Comparison of ENCODE assay signal across 8 cellular contexts in the genomic region with DNA sequence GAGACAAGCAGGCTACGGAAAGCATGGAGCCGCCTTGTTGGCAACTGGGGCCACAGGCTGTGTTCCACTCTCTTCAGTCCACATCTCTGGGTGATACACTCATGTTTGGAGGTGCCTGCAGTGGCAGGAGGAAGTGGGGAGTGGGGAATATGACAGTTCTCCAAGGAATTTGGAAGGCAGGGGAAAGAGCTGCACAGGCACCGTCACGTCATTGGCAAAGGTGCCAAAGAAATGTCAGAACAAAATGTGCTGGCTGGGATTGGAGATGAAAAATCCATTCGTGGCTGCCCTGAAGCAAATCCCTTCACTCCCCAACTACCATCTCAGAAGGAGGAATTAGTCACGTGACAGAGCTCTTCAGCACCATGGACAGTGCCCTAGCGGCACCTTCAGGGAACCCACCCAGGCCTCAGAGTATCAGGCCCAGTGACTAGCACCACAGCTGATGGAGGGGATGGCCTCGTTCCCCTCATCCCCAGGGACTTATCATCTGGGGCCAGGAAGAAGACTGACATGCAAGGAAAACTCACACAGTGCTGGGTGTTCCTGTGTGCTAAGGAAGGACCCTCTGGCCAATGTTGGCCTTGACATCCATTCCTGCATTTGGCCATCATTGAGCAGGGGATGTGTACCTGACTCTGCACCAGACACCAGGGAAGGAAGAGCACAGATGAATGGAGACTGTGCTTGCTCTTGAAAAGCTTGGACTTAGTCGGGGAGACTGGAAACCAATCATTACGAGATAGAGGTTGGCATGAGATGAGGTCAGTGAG. TPM values are rescaled to one million over a fixed set of nuclear protein-coding genes. Genes with fewer than 3 reads are reported as not detected.
DNase-seq lines count a peak whose midpoint lies in the region; ATAC-seq, FAIRE-seq and TF ChIP-seq lines count a peak whose summit lies in the region.

No MANE protein-coding gene starts in this region.

- no peak overlapping the region for H3K9ac ChIP-seq in kidney (ENCODE audit: low read length in 2 of 2)

- no peak for TF ChIP-seq CTCF in astrocyte of the spinal cord (IDR thresholded peaks at IDR 0.05; ENCODE audit: low read depth, low read length)
- TF ChIP-seq CTCF in kidney (IDR thresholded peaks at IDR 0.05; ENCODE audit: borderline replicate concordance, extremely low read depth, insufficient read depth), result no peak

- no peak overlapping the region for H3K4me3 ChIP-seq in astrocyte of the spinal cord (ENCODE audit: low read depth, low read length)
- H3K4me3 ChIP-seq in kidney (ENCODE audit: low read length in 2 of 2), result no peak overlapping the region

- in situ Hi-C loops in astrocyte of the spinal cord (cut with HindIII; ENCODE audit: low sequenced_read_pairs), result no loop called here

- no peaks in the 10 kb centered on the region for H3K36me3 ChIP-seq in kidney (ENCODE audit: control insufficient read depth in 1 of 2, insufficient read depth in 2 of 2, low read length in 2 of 2)

- H3K27ac ChIP-seq in kidney (ENCODE audit: low read depth in 2 of 2, low read length in 2 of 2), result no peak overlapping the region

- DNase-seq in ELF-1 (ENCODE audit: low read depth, low spot score) (peak; percentile 87), NCI-H1048 (lab: John Stamatoyannopoulos, UW) (peak; percentile 14), astrocyte of the spinal cord (ENCODE audit: low read depth, low spot score) (peak; percentile 39), kidney (peak; percentile 56), NCI-H748 (lab: John Stamatoyannopoulos, UW; ENCODE audit: unreplicated experiment) (no peak), SHP77 treated with DMSO at 0.1 percent for 48 hours (lab: John Stamatoyannopoulos, UW) (no peak), NCI-H2171 (lab: John Stamatoyannopoulos, UW) (no peak)

- no peaks in the 10 kb centered on the region for H3K9me3 ChIP-seq in kidney (ENCODE audit: control insufficient read depth in 1 of 2, low read length in 2 of 2)

- peaks cover 0 to 2% of the 10 kb centered on the region in 2 donors for H3K4me1 ChIP-seq in kidney (ENCODE audit: control insufficient read depth in 1 of 2, insufficient read depth in 1 of 2, low read depth in 1 of 2, low read length in 2 of 2)

- no peak for ATAC-seq in HG02885 (IDR thresholded peaks at IDR 0.05; ENCODE audit: poor library complexity, unreplicated experiment)

- intact Hi-C loops in kidney (cut with DNase I), result loop anchor here (5.0 kb wide), 1 partner anchor 161 kb away; no protein-coding TSS in a partner anchor

- no peak for FAIRE-seq in kidney (lab: Jason Lieb, UNC)

RNA-seq across cellular contexts. Expression of a gene that starts 48.5 kb away (rescaled TPM):
- 22.5 TPM for total RNA-seq in kidney
- 2.9 TPM for polyA plus RNA-seq in kidney (ENCODE audit: insufficient read depth, low read depth, low replicate concordance)

Comparison
In these comparisons a context has a peak if more than half of its experiments do, and no peak if none do; other contexts are left out.
1. DNase-seq: peak in ELF-1 (single experiment), NCI-H1048 (single experiment), astrocyte of the spinal cord (single experiment) and kidney (single experiment); none in NCI-H748 (single experiment), SHP77 treated with DMSO at 0.1 percent for 48 hours (single experiment) and NCI-H2171 (single experiment).